Comparison of ENCODE assay signal across 8 cellular contexts in genomic region chr6:110815260-110816109, GRCh38. TPM values are rescaled to one million over a fixed set of nuclear protein-coding genes. Genes with fewer than 3 reads are reported as not detected.
DNase-seq lines count a peak whose midpoint lies in the region; ATAC-seq and TF ChIP-seq lines count a peak whose summit lies in the region.

TSS of gene CDK19 (minus strand) at chr6:110815469. CDS start at chr6:110815136, 333 bp downstream.

- H3K27ac Mint-ChIP-seq in naive B cell: peak within 1 kb of the TSS; percentile 99 to 100 (median 99)
- H3K27ac Mint-ChIP-seq in stimulated activated memory B cell treated with anti-CD40 and anti-IgM and Interleukin-4, amounts not matched to agents 10 μg/mL and 1 μg/mL and 100 μg/mL, for 72 hours: peak within 1 kb of the TSS; percentile 95

- peaks cover 13% of the 10 kb centered on the region for H3F3A ChIP-seq in GM23248 (ENCODE audit: insufficient read depth)

- peak within 1 kb of the TSS; percentile 72 for H3K4me2 ChIP-seq in DND-41 (ENCODE audit: insufficient read depth, low read length)
- peak within 1 kb of the TSS; percentile 92 for H3K4me2 ChIP-seq in GM23248 (ENCODE audit: unreplicated experiment)

- no peak for TF ChIP-seq CTCF in DND-41 (IDR thresholded peaks at IDR 0.05; ENCODE audit: borderline replicate concordance, extremely low read depth, low read length, poor library complexity, severe bottlenecking)

- H4K20me1 ChIP-seq in DND-41 (ENCODE audit: insufficient read depth, low read length) (peaks cover 7% of the 10 kb centered on the region), GM23248 (ENCODE audit: insufficient read depth) (no peaks in the 10 kb centered on the region)

- peaks cover 27 to 44% (median 28%) of the 10 kb centered on the region in 3 donors for H3K4me1 Mint-ChIP-seq in naive B cell
- peaks cover 34% of the 10 kb centered on the region for H3K4me1 Mint-ChIP-seq in stimulated activated memory B cell treated with anti-CD40 and anti-IgM and Interleukin-4, amounts not matched to agents 10 μg/mL and 1 μg/mL and 100 μg/mL, for 72 hours

- H3K27me3 Mint-ChIP-seq in naive B cell: no peaks in the 10 kb centered on the region
- no peaks in the 10 kb centered on the region for H3K27me3 Mint-ChIP-seq in stimulated activated memory B cell treated with anti-CD40 and anti-IgM and Interleukin-4, amounts not matched to agents 10 μg/mL and 1 μg/mL and 100 μg/mL, for 72 hours

- peak within 1 kb of the TSS; percentile 55 to 70 for H3K4me3 ChIP-seq in DND-41 (ENCODE audit: low read depth in 1 of 2, low read length in 2 of 2)
- H3K4me3 ChIP-seq in GM23248: peak within 1 kb of the TSS; percentile 88

- H3K36me3 ChIP-seq in DND-41 (ENCODE audit: insufficient read depth, low read length): peaks cover 4% of the 10 kb centered on the region; the same call in 1 of the 2 replicates
- H3K36me3 ChIP-seq in GM23248 (ENCODE audit: low read depth): no peaks in the 10 kb centered on the region

- H3K4me3 Mint-ChIP-seq in naive B cell: peak within 1 kb of the TSS; percentile 93 to 99 (median 99)
- H3K4me3 Mint-ChIP-seq in stimulated activated memory B cell treated with anti-CD40 and anti-IgM and Interleukin-4, amounts not matched to agents 10 μg/mL and 1 μg/mL and 100 μg/mL, for 72 hours: peak within 1 kb of the TSS; percentile 89

- H3K27me3 ChIP-seq in DND-41 (ENCODE audit: insufficient read depth, low read length, poor library complexity): no peaks in the 10 kb centered on the region
- no peaks in the 10 kb centered on the region for H3K27me3 ChIP-seq in GM23248 (replicated peaks; ENCODE audit: insufficient read depth)

- peak; percentile 99 for DNase-seq in DND-41
- peak; percentile 99 for DNase-seq in GM23248
- peak; percentile 99 to 100 for DNase-seq in Kasumi-1 (lab: John Stamatoyannopoulos, UW)
- peak; percentile 99 for DNase-seq in RPMI7951 (ENCODE audit: low read depth)
- DNase-seq in activated T-helper 1 cell treated with anti-CD3 and anti-CD28 coated beads, Interleukin-2, amount 50 U/mL, for 16 hours (ENCODE audit: low read depth in 1 of 2, low spot score in 1 of 2): peak; percentile 95
- peak; percentile 98 for DNase-seq in fibroblast of gingiva (ENCODE audit: low read depth)
- peak; percentile 99 for DNase-seq in naive B cell

- H3K9ac ChIP-seq in DND-41 (ENCODE audit: low read depth, low read length) (peak within 1 kb of the TSS; percentile 96), GM23248 (peak within 1 kb of the TSS; percentile 91)

- WGBS in GM23248 (ENCODE audit: low coverage in 1 of 2, low lambda C conversion rate in 2 of 2, missing lambda C conversion rate in 2 of 2), 2 experiments: 1 to 2% methylated on average over 41 to 59 of the region's 59 CpGs

- ATAC-seq in DND-41 (ENCODE audit: insufficient read depth, low read depth): peak; percentile 83
- ATAC-seq in naive B cell (ENCODE audit: low read depth in 2 of 2): peak; percentile 77
- peak; percentile 93 for ATAC-seq in stimulated activated memory B cell treated with anti-CD40 and anti-IgM and Interleukin-4, amounts not matched to agents 10 μg/mL and 1 μg/mL and 100 μg/mL, for 72 hours

- in situ Hi-C loops in GM23248 (cut with MboI): no loop called here

- H3K9me3 ChIP-seq in DND-41 (ENCODE audit: insufficient read depth, low read length, severe bottlenecking) (no peaks in the 10 kb centered on the region), GM23248 (ENCODE audit: low read depth) (no peaks in the 10 kb centered on the region)

- H2AFZ ChIP-seq in DND-41 (ENCODE audit: low read depth, low read length): peak within 1 kb of the TSS; percentile 96
- H2AFZ ChIP-seq in GM23248: peak within 1 kb of the TSS; percentile 86

- H3K9me2 ChIP-seq in GM23248 (ENCODE audit: insufficient read depth): no peaks in the 10 kb centered on the region

- H3K4me1 ChIP-seq in DND-41 (ENCODE audit: insufficient read depth, low read length): peaks cover 33% of the 10 kb centered on the region
- H3K4me1 ChIP-seq in GM23248 (ENCODE audit: insufficient read depth): peaks cover 20% of the 10 kb centered on the region

- H3K27ac ChIP-seq in DND-41 (ENCODE audit: low read length) (peak within 1 kb of the TSS; percentile 99), GM23248 (peak within 1 kb of the TSS; percentile 96)

- no peaks in the 10 kb centered on the region for H3K9me3 Mint-ChIP-seq in naive B cell
- no peaks in the 10 kb centered on the region for H3K9me3 Mint-ChIP-seq in stimulated activated memory B cell treated with anti-CD40 and anti-IgM and Interleukin-4, amounts not matched to agents 10 μg/mL and 1 μg/mL and 100 μg/mL, for 72 hours

- peaks cover 0 to 10% of the 10 kb centered on the region in 2 donors for H3K36me3 Mint-ChIP-seq in naive B cell
- no peaks in the 10 kb centered on the region for H3K36me3 Mint-ChIP-seq in stimulated activated memory B cell treated with anti-CD40 and anti-IgM and Interleukin-4, amounts not matched to agents 10 μg/mL and 1 μg/mL and 100 μg/mL, for 72 hours

- peaks cover 45% of the 10 kb centered on the region for H3K79me2 ChIP-seq in DND-41 (ENCODE audit: insufficient read depth, low read length)
- peaks cover 42% of the 10 kb centered on the region for H3K79me2 ChIP-seq in GM23248 (ENCODE audit: insufficient read depth)

RNA-seq across cellular contexts. Expression of gene CDK19, which starts in this region (rescaled TPM):
- total RNA-seq in GM23248 (2014; rRNA removed; shearing (Covaris generic)): 10.7 and 11.2 TPM in 2 replicates
- 3.3 and 3.4 TPM in 2 replicates for polyA plus RNA-seq in GM23248 (2016; fragmentation: Nextera tagmentation; extraction: Ambion mirVana)
- total RNA-seq in RPMI7951 (2014; rRNA removed; shearing (Covaris generic)): 14.5 and 18.6 TPM in 2 replicates
- polyA plus RNA-seq in naive B cell (ENCODE audit: low read depth in 6 of 6): 1 to 10 TPM in 5 of 6 donors, under 1 TPM in 1; 0.51 to 5.4 (median 3.9) TPM

Comparison
In these comparisons a context has a peak if more than half of its experiments do, and no peak if none do; other contexts are left out.
1. Peak in every context shown above with its lines: DNase-seq, ATAC-seq, H3K4me3 ChIP-seq and H3K27ac ChIP-seq.